ENCODE assay signal across 8 cellular contexts in the genomic region with DNA sequence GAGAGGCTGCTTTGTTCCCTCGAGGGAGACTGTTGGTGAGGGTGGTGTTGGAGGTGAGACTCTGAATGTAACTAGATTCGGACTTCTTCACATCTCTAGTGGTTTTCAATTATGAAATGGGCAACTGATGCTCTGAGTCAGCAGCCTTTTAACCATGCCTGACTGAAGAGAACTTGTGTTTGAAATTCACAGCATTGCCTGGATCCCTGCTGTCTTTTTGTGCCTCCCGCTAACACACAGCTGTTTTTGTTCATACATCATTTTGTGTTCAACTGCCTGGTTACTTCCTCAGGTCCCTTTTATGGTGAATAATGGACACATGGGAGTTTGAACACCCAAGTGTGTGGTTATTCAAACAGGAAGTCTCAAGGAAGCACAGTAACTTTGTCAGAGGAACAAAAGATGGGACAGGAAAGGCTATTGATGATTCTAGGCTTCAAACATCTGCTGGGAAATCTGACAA. TPM values are rescaled to one million over a fixed set of nuclear protein-coding genes. Genes with fewer than 3 reads are reported as not detected.
DNase-seq lines count a peak whose midpoint lies in the region; ATAC-seq and TF ChIP-seq lines count a peak whose summit lies in the region.

No MANE protein-coding gene starts in this region.

- CTCF ChIA-PET in mammary epithelial cell (lab: Charles Lee; ENCODE audit: low non-redundant PET): no interaction called here

- H3K36me3 Mint-ChIP-seq in neural crest cell (ENCODE audit: low read depth): no peaks in the 10 kb centered on the region

- H4K20me1 ChIP-seq in DOHH2 (ENCODE audit: control insufficient read depth, insufficient read depth, low read depth, low read length) (no peaks in the 10 kb centered on the region), mammary epithelial cell (ENCODE audit: insufficient read depth, low read length) (peaks cover 4% of the 10 kb centered on the region)

- in situ Hi-C loops in mammary epithelial cell (cut with MboI; ENCODE audit: low sequenced_read_pairs in 2 of 2): no loop called here

- H3K9me3 ChIP-seq in DOHH2 (ENCODE audit: control insufficient read depth, insufficient read depth, low read length) (no peaks in the 10 kb centered on the region), mammary epithelial cell (replicated peaks; ENCODE audit: insufficient read depth, low read length) (no peaks in the 10 kb centered on the region)

- no peak overlapping the region for H3K4me3 ChIP-seq in DOHH2 (ENCODE audit: low read length)
- H3K4me3 ChIP-seq in mammary epithelial cell (replicated peaks in 1 of 3; ENCODE audit: insufficient read depth in 1 of 3, low read depth in 2 of 3, low read length in 3 of 3): no peak overlapping the region

- intact Hi-C loops in mammary epithelial cell (cut with micrococcal nuclease): no loop called here

- no peaks in the 10 kb centered on the region for H3K9me2 ChIP-seq in DOHH2 (replicated peaks; ENCODE audit: control insufficient read depth, low read length)

- H2AFZ ChIP-seq in mammary epithelial cell (ENCODE audit: low read depth, low read length): no peak overlapping the region

- H3K27me3 ChIP-seq in DOHH2 (ENCODE audit: control insufficient read depth, low read length): no peaks in the 10 kb centered on the region
- no peaks in the 10 kb centered on the region for H3K27me3 ChIP-seq in mammary epithelial cell (ENCODE audit: insufficient read depth, low read length)

- H3K4me2 ChIP-seq in DOHH2 (ENCODE audit: low read length): peak overlapping the region; percentile 30
- no peak overlapping the region for H3K4me2 ChIP-seq in mammary epithelial cell (ENCODE audit: insufficient read depth, low read depth, low read length)

- peaks cover 16% of the 10 kb centered on the region for H3K79me2 ChIP-seq in DOHH2 (ENCODE audit: control insufficient read depth, low read length)
- H3K79me2 ChIP-seq in mammary epithelial cell (ENCODE audit: insufficient read depth, low read length): peaks cover 92% of the 10 kb centered on the region

- peak overlapping the region; percentile 47 for H3K4me3 Mint-ChIP-seq in neural crest cell

- BruUV-seq in mammary epithelial cell (replicated peaks; lab: Mats Ljungman, UMichigan): no TSS peak

- H3K9me3 Mint-ChIP-seq in neural crest cell: no peaks in the 10 kb centered on the region

- peaks cover 31% of the 10 kb centered on the region for H3K4me1 ChIP-seq in DOHH2 (ENCODE audit: control insufficient read depth, low read length)
- H3K4me1 ChIP-seq in mammary epithelial cell (ENCODE audit: insufficient read depth, low read length): peaks cover 10% of the 10 kb centered on the region

- peak overlapping the region; percentile 90 for H3K27ac Mint-ChIP-seq in neural crest cell (ENCODE audit: unreplicated experiment)

- TF ChIP-seq CTCF in DOHH2 (IDR thresholded peaks at IDR 0.05; ENCODE audit: low read depth, low read length, poor library complexity, severe bottlenecking) (no peak), mammary epithelial cell (conservative IDR thresholded peaks at IDR 0.05 in 1 of 2, IDR thresholded peaks at IDR 0.05 in 1 of 2; ENCODE audit: extremely low read depth in 1 of 2, insufficient read depth in 1 of 2, low read depth in 1 of 2, low read length in 2 of 2) (no peak), neural crest cell (conservative IDR thresholded peaks at IDR 0.05) (no peak)

- H3K27ac ChIP-seq in DOHH2 (ENCODE audit: low read depth, low read length): no peak overlapping the region
- no peak overlapping the region for H3K27ac ChIP-seq in mammary epithelial cell (ENCODE audit: insufficient read depth, low read depth, low read length)

- no peak for ATAC-seq in GM19328 (IDR thresholded peaks at IDR 0.05; ENCODE audit: unreplicated experiment)
- no peak for ATAC-seq in HG03095 (IDR thresholded peaks at IDR 0.05; ENCODE audit: unreplicated experiment)

- 45% methylated on average over 3 of the region's 3 CpGs for WGBS in mammary epithelial cell (ENCODE audit: low coverage, missing lambda C conversion rate)

- dilution Hi-C loops in mammary epithelial cell (cut with HindIII; ENCODE audit: low sequenced_read_pairs): no loop called here

- H3K27me3 Mint-ChIP-seq in neural crest cell (ENCODE audit: low read depth): no peaks in the 10 kb centered on the region

- H3K36me3 ChIP-seq in DOHH2 (ENCODE audit: control insufficient read depth, low read length) (no peaks in the 10 kb centered on the region), mammary epithelial cell (ENCODE audit: insufficient read depth, low read length) (no peaks in the 10 kb centered on the region)

- peaks cover 80% of the 10 kb centered on the region for H3K4me1 Mint-ChIP-seq in neural crest cell

- DNase-seq in NCI-H1417 (lab: John Stamatoyannopoulos, UW) (peak; percentile 61 to 90 (median 74)), mammary epithelial cell (peak; percentile 56), neural crest cell (ENCODE audit: low read depth, low spot score) (no peak), SW480 (ENCODE audit: low spot score) (no peak), SHP77 (lab: John Stamatoyannopoulos, UW) (no peak)

- no peaks in the 10 kb centered on the region for H3F3A ChIP-seq in DOHH2 (ENCODE audit: control insufficient read depth, insufficient read depth)

- no peak overlapping the region for H3K9ac ChIP-seq in mammary epithelial cell (ENCODE audit: insufficient read depth, low read length)

RNA-seq across cellular contexts. Expression of gene LAMC1, which starts 16.8 kb away (rescaled TPM):
- total RNA-seq in mammary epithelial cell (100 to 1,000 TPM; 131 to 164 TPM), neural crest cell (82.0 and 85.8 TPM in 2 replicates)
- polyA plus RNA-seq in mammary epithelial cell: 69.5 TPM
- 137 TPM for polyA minus RNA-seq in mammary epithelial cell

Comparison
In these comparisons a context has a peak if more than half of its experiments do, and no peak if none do; other contexts are left out.
1. DNase-seq: peak in NCI-H1417 (3 of 3) and mammary epithelial cell (single experiment); none in neural crest cell (single experiment), SW480 (single experiment) and SHP77 (0 of 2).